10 cellular contexts compared by ENCODE assay signal in genomic region chrX:39736219-39737211, GRCh38.
A peak's percentile ranks its signal among the peaks of the same experiment; 100 is the strongest.
DNase-seq lines count a peak whose midpoint lies in the region; ATAC-seq, FAIRE-seq and TF ChIP-seq lines count a peak whose summit lies in the region.
"Had no signal": no experiment of that assay in that cellular context is flagged by ENCODE, and none has a peak within 500 bp of the region (broad histone marks: within the 10 kb centered on the region; RNA-seq: fewer than 3 reads in every experiment).

No MANE protein-coding gene starts in this region.

- peak overlapping the region; percentile 69 for H3K9ac ChIP-seq in endothelial cell of umbilical vein (replicated peaks; ENCODE audit: extremely low read depth, insufficient read depth, low read length)

- H2AFZ ChIP-seq in endothelial cell of umbilical vein (ENCODE audit: low read depth, low read length) (no peak overlapping the region), osteoblast (ENCODE audit: low read length) (peak overlapping the region; percentile 35)

- ATAC-seq in WTC11, result no peak

- H3K27me3 Mint-ChIP-seq in WTC11 (ENCODE audit: low read depth), result peaks cover 3% of the 10 kb centered on the region; the same call in 1 of the 2 replicates

- H3K4me1 ChIP-seq in endothelial cell of umbilical vein (ENCODE audit: control insufficient read depth, extremely low read depth, insufficient read depth, low read length) (peaks cover 15% of the 10 kb centered on the region), osteoblast (ENCODE audit: insufficient read depth, low read length) (peaks cover 16% of the 10 kb centered on the region)

- H4K20me1 ChIP-seq in endothelial cell of umbilical vein (replicated peaks; ENCODE audit: control insufficient read depth, extremely low read depth, insufficient read depth, low read length) (no peaks in the 10 kb centered on the region), osteoblast (ENCODE audit: insufficient read depth, low read length) (no peaks in the 10 kb centered on the region)

- FAIRE-seq in endothelial cell of umbilical vein (lab: Jason Lieb, UNC), result peak; percentile 99

- no peak overlapping the region for H3K27ac Mint-ChIP-seq in WTC11

- H3K36me3 Mint-ChIP-seq in WTC11, result no peaks in the 10 kb centered on the region

- H3K9me1 ChIP-seq in endothelial cell of umbilical vein (replicated peaks; ENCODE audit: control insufficient read depth, extremely low read depth, insufficient read depth, low read length), result no peaks in the 10 kb centered on the region

- DNase-seq in AG10803 (ENCODE audit: low read depth) (peak; percentile 90), NCI-H1092 treated with DMSO at 0.1 percent for 48 hours (lab: John Stamatoyannopoulos, UW) (peak; percentile 40), endothelial cell of umbilical vein (ENCODE audit: low read depth, low spot score) (peak; percentile 94), osteoblast (ENCODE audit: insufficient read length, low spot score, missing footprints) (peak; percentile 83), GM20000 (ENCODE audit: low spot score) (no peak), NCI-H2227 (lab: John Stamatoyannopoulos, UW; ENCODE audit: unreplicated experiment) (no peak), WTC11 (ENCODE audit: low spot score) (no peak), NCI-H1417 treated with DMSO at 0.1 percent for 48 hours (lab: John Stamatoyannopoulos, UW) (no peak)
- DNase-seq: esophagus squamous epithelium, retina had no signal

- CTCF ChIA-PET in endothelial cell of umbilical vein (lab: Charles Lee), result interaction anchor here (0.6 to 1.5 kb wide), 7 partner anchors 16 to 103 kb away, joined by 3 to 4 read pairs (median 3); no protein-coding TSS in a partner anchor
- CTCF ChIA-PET in WTC11 (lab: Charles Lee), result no interaction called here

- peak overlapping the region; percentile 92 for H3K27ac ChIP-seq in endothelial cell of umbilical vein (ENCODE audit: insufficient read depth, low read depth, low read length)
- peak overlapping the region; percentile 82 for H3K27ac ChIP-seq in osteoblast (ENCODE audit: low read depth, low read length)

- TF ChIP-seq CTCF in AG10803 (conservative IDR thresholded peaks at IDR 0.05; ENCODE audit: low read length), result no peak
- no peak for TF ChIP-seq CTCF in endothelial cell of umbilical vein (IDR thresholded peaks at IDR 0.05; ENCODE audit: extremely low read depth in 1 of 2, insufficient read depth in 1 of 2, low read depth in 1 of 2, low read length in 2 of 2)
- no peak for TF ChIP-seq CTCF in osteoblast (IDR thresholded peaks at IDR 0.05; ENCODE audit: extremely low read depth, low read depth, low read length)
- TF ChIP-seq CTCF in GM20000 (IDR thresholded peaks at IDR 0.05; ENCODE audit: extremely low read depth, missing control alignments), result no peak
- TF ChIP-seq CTCF in WTC11 (IDR thresholded peaks at IDR 0.05), result no peak

- intact Hi-C loops in endothelial cell of umbilical vein (cut with micrococcal nuclease), result loop anchor here (1.0 to 2.0 kb wide), 4 partner anchors 19 to 276 kb away; no protein-coding TSS in a partner anchor

- no peaks in the 10 kb centered on the region for H3K79me2 ChIP-seq in endothelial cell of umbilical vein (ENCODE audit: control insufficient read depth, insufficient read depth, low read length)
- no peaks in the 10 kb centered on the region for H3K79me2 ChIP-seq in osteoblast (ENCODE audit: insufficient read depth, low read length)

- POLR2A ChIA-PET in endothelial cell of umbilical vein (lab: Charles Lee) (no interaction called here), WTC11 (lab: Charles Lee) (interaction anchor here (0.6 kb wide), 1 partner anchor 249 kb away, joined by 4 read pairs; no protein-coding TSS in a partner anchor)

- H3K4me1 Mint-ChIP-seq in WTC11, result peaks cover 13% of the 10 kb centered on the region

- no peak overlapping the region for H3K4me3 Mint-ChIP-seq in WTC11

- peak overlapping the region; percentile 9 for H3K4me2 ChIP-seq in endothelial cell of umbilical vein (ENCODE audit: insufficient read depth, low read length)
- peak overlapping the region; percentile 56 for H3K4me2 ChIP-seq in osteoblast (ENCODE audit: insufficient read depth, low read length)

- H3K4me3 ChIP-seq in AG10803 (ENCODE audit: low read length) (no peak overlapping the region), endothelial cell of umbilical vein (replicated peaks in 1 of 3; ENCODE audit: insufficient read depth in 1 of 3, low read depth in 1 of 3, low read length in 3 of 3) (no peak overlapping the region), osteoblast (ENCODE audit: insufficient read depth, low read length) (peak overlapping the region; percentile 24)
- H3K4me3 ChIP-seq: esophagus squamous epithelium had no signal

- H3K36me3 ChIP-seq in endothelial cell of umbilical vein (ENCODE audit: control insufficient read depth in 2 of 2, extremely low read depth in 1 of 2, insufficient read depth in 2 of 2, low read length in 2 of 2) (no peaks in the 10 kb centered on the region), osteoblast (ENCODE audit: insufficient read depth, low read length) (no peaks in the 10 kb centered on the region)
- H3K36me3 ChIP-seq: esophagus squamous epithelium had no signal

- TSS peak; percentile 98 for BruUV-seq in endothelial cell of umbilical vein (replicated peaks; lab: Mats Ljungman, UMichigan)

- no peaks in the 10 kb centered on the region for H3K9me3 Mint-ChIP-seq in WTC11

- H3K9me3 ChIP-seq in endothelial cell of umbilical vein (replicated peaks; ENCODE audit: control insufficient read depth, insufficient read depth, low read length), result no peaks in the 10 kb centered on the region
- no peaks in the 10 kb centered on the region for H3K9me3 ChIP-seq in osteoblast (ENCODE audit: low read depth, low read length)
- H3K9me3 ChIP-seq: esophagus squamous epithelium had no signal

- TF ChIP-seq POLR2A in endothelial cell of umbilical vein (IDR thresholded peaks at IDR 0.05; ENCODE audit: low read depth, low read length), result peak; percentile 60

- H3K27me3 ChIP-seq in endothelial cell of umbilical vein (ENCODE audit: control insufficient read depth in 2 of 2, insufficient read depth in 2 of 2, low read length in 2 of 2), result no peaks in the 10 kb centered on the region
- no peaks in the 10 kb centered on the region for H3K27me3 ChIP-seq in osteoblast (ENCODE audit: insufficient read depth, low read length)
- H3K27me3 ChIP-seq: esophagus squamous epithelium had no signal

- dilution Hi-C loops in endothelial cell of umbilical vein (cut with MboI; ENCODE audit: extremely low pct_ligation_motif_present, low sequenced_read_pairs), result no loop called here

TF ChIP-seq in endothelial cell of umbilical vein, 7 proteins besides CTCF, POLR2A, EP300 and RAD21:
- TF ChIP-seq MAX (IDR thresholded peaks at IDR 0.05; ENCODE audit: insufficient read depth, insufficient read length) (no peak), MYC (IDR thresholded peaks at IDR 0.05; ENCODE audit: low read depth, low read length) (no peak), EZH2 (IDR thresholded peaks at IDR 0.05; ENCODE audit: borderline replicate concordance, low read depth, low read length, severe bottlenecking) (no peak), FOS (IDR thresholded peaks at IDR 0.05; ENCODE audit: borderline replicate concordance, insufficient read depth, low read length) (peak; percentile 32), POLR2AphosphoS5 (IDR thresholded peaks at IDR 0.05; ENCODE audit: insufficient read depth, low read depth, low read length) (peak; percentile 84)

TF ChIP-seq in WTC11, 78 proteins besides CTCF, POLR2A, EP300 and RAD21 (continues in another document):
- TF ChIP-seq ZNF219 (CRISPR knock-in tag; IDR thresholded peaks at IDR 0.05; ENCODE audit: borderline replicate concordance), result no peak
- TF ChIP-seq, protein P1, sequence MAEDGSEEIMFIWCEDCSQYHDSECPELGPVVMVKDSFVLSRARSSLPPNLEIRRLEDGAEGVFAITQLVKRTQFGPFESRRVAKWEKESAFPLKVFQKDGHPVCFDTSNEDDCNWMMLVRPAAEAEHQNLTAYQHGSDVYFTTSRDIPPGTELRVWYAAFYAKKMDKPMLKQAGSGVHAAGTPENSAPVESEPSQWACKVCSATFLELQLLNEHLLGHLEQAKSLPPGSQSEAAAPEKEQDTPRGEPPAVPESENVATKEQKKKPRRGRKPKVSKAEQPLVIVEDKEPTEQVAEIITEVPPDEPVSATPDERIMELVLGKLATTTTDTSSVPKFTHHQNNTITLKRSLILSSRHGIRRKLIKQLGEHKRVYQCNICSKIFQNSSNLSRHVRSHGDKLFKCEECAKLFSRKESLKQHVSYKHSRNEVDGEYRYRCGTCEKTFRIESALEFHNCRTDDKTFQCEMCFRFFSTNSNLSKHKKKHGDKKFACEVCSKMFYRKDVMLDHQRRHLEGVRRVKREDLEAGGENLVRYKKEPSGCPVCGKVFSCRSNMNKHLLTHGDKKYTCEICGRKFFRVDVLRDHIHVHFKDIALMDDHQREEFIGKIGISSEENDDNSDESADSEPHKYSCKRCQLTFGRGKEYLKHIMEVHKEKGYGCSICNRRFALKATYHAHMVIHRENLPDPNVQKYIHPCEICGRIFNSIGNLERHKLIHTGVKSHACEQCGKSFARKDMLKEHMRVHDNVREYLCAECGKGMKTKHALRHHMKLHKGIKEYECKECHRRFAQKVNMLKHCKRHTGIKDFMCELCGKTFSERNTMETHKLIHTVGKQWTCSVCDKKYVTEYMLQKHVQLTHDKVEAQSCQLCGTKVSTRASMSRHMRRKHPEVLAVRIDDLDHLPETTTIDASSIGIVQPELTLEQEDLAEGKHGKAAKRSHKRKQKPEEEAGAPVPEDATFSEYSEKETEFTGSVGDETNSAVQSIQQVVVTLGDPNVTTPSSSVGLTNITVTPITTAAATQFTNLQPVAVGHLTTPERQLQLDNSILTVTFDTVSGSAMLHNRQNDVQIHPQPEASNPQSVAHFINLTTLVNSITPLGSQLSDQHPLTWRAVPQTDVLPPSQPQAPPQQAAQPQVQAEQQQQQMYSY (CRISPR knock-in tag; IDR thresholded peaks at IDR 0.05), result no peak
- TF ChIP-seq ELF4 (CRISPR knock-in tag; IDR thresholded peaks at IDR 0.05; ENCODE audit: low read depth), result no peak
- TF ChIP-seq JUN (CRISPR knock-in tag; IDR thresholded peaks at IDR 0.05), result no peak
- TF ChIP-seq, protein P2, sequence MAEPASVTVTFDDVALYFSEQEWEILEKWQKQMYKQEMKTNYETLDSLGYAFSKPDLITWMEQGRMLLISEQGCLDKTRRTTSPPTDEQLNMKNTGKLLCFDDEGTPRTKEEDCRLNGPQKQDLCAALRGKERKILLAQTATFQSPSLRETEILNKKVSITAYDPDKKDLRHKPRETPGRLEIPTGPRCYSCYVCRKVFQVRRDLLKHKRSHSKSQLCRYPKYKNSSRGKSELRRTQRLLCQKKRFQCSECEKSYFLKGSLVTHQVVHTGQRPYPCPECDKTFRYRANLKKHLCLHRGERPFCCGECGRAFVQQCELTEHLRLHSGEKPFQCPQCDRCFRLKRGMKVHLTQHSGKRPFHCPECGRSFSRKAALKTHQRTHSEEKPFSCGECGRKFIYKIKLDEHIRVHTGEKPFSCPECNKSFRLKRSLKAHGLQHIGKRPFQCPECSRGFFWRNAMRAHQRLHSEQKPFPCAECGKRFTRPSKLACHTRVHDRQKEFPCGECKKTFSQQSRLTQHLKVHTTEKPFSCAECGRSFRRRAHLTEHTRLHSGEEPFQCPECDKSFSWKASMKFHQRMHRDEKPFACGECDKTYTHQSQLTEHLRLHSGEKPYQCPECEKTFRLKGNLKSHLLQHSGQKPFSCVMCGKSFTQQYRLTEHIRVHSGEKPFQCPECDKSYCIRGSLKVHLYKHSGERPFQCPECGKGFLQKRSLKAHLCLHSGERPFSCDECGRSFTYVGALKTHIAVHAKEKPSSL (CRISPR knock-in tag; conservative IDR thresholded peaks at IDR 0.05), result no peak

Comparison
In these comparisons a context has a peak if more than half of its experiments do, and no peak if none do; other contexts are left out.
1. DNase-seq: peak in AG10803 (single experiment), NCI-H1092 treated with DMSO at 0.1 percent for 48 hours (single experiment), endothelial cell of umbilical vein (single experiment) and osteoblast (single experiment); none in GM20000 (single experiment), NCI-H2227 (single experiment), WTC11 (single experiment) and NCI-H1417 treated with DMSO at 0.1 percent for 48 hours (single experiment).